ENCODE assay signal across 19 cellular contexts in the genomic region with DNA sequence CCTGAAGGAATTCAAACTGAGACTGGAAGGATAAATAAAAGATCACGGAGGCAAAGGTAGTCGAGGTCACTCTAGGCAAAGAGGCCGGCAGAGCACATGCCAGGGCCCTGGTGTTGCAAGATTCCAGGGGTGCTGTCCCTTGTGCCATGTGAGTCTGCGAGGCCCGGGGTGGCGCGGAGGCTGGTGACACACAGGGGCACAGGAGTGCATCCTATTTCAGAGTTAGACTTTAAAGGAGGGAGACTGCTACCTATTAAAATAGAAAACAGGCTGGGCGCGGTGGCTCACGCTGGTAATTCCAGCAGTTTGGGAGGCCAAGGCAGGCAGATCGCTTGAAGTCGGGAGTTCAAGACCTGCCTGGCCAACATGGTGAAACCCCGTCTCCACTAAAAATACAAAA. TPM values are rescaled to one million over a fixed set of nuclear protein-coding genes. Genes with fewer than 3 reads are reported as not detected.
DNase-seq lines count a peak whose midpoint lies in the region; ATAC-seq and TF ChIP-seq lines count a peak whose summit lies in the region.
"Had no signal": no experiment of that assay in that cellular context is flagged by ENCODE, and none has a peak within 500 bp of the region (broad histone marks: within the 10 kb centered on the region; RNA-seq: fewer than 3 reads in every experiment).

No MANE protein-coding gene starts in this region.

- no peak overlapping the region for H4K91ac ChIP-seq in neuronal stem cell (ENCODE audit: low read depth, low read length, poor library complexity)

- no peak overlapping the region for H4K8ac ChIP-seq in neuronal stem cell (ENCODE audit: low read depth, low read length)

- H2BK12ac ChIP-seq in neuronal stem cell (ENCODE audit: low read length) = no peak overlapping the region

- H3K27ac ChIP-seq in esophagus muscularis mucosa (replicated peaks in 1 of 4) (no peak overlapping the region), neuronal stem cell (replicated peaks; ENCODE audit: low read length) (no peak overlapping the region)
- H3K27ac ChIP-seq: 22Rv1; A549; BLaER1 treated with 17β-estradiol and CSF1 and Interleukin-3, amounts not matched to agents 10 nM and 100 nM; C4-2B had no signal

- H3K27ac Mint-ChIP-seq in Caco-2 (ENCODE audit: unreplicated experiment) (peak overlapping the region; percentile 23), immature natural killer cell (no peak overlapping the region)
- H3K27ac Mint-ChIP-seq: B cell; CD4-positive, alpha-beta T cell; CD8-positive, alpha-beta T cell had no signal

- H3K36me3 Mint-ChIP-seq in Caco-2 (ENCODE audit: insufficient read depth, unreplicated experiment) = peaks cover 6% of the 10 kb centered on the region
- no peaks in the 10 kb centered on the region for H3K36me3 Mint-ChIP-seq in immature natural killer cell
- H3K36me3 Mint-ChIP-seq: CD8-positive, alpha-beta T cell had no signal

- no peak overlapping the region for H3K4me3 Mint-ChIP-seq in Caco-2 (ENCODE audit: unreplicated experiment)
- H3K4me3 Mint-ChIP-seq in immature natural killer cell = no peak overlapping the region
- H3K4me3 Mint-ChIP-seq: B cell; CD4-positive, alpha-beta T cell; CD8-positive, alpha-beta T cell had no signal

- no peak for TF ChIP-seq POLR2A in esophagus muscularis mucosa (IDR thresholded peaks at IDR 0.05; ENCODE audit: low read depth)

- no peak overlapping the region for H3K9ac ChIP-seq in neuronal stem cell (ENCODE audit: low read depth, low read length, poor library complexity)
- H3K9ac ChIP-seq: BLaER1 treated with 17β-estradiol and CSF1 and Interleukin-3, amounts not matched to agents 10 nM and 100 nM had no signal

- H3K4me1 ChIP-seq in Caco-2 = peaks cover 9% of the 10 kb centered on the region
- peaks cover 0 to 15% (median 8%) of the 10 kb centered on the region in 4 donors for H3K4me1 ChIP-seq in esophagus muscularis mucosa
- H3K4me1 ChIP-seq in neuronal stem cell (ENCODE audit: control insufficient read depth in 2 of 2, insufficient read depth in 1 of 2, low read depth in 1 of 2, low read length in 2 of 2) = peaks cover 3 to 5% of the 10 kb centered on the region in 2 donors
- H3K4me1 ChIP-seq: A549; BLaER1 treated with 17β-estradiol and CSF1 and Interleukin-3, amounts not matched to agents 10 nM and 100 nM had no signal

- H3K9me3 Mint-ChIP-seq in Caco-2 (ENCODE audit: unreplicated experiment) = no peaks in the 10 kb centered on the region
- H3K9me3 Mint-ChIP-seq in immature natural killer cell = no peaks in the 10 kb centered on the region
- H3K9me3 Mint-ChIP-seq: CD4-positive, alpha-beta T cell; CD8-positive, alpha-beta T cell had no signal

- peak overlapping the region; percentile 29 for H3K18ac ChIP-seq in neuronal stem cell (ENCODE audit: low read length)

- no peak overlapping the region for H3K14ac ChIP-seq in neuronal stem cell (ENCODE audit: low read length)

- H3K4me1 Mint-ChIP-seq in Caco-2 (ENCODE audit: low read depth, unreplicated experiment) (peaks cover 10% of the 10 kb centered on the region), immature natural killer cell (no peaks in the 10 kb centered on the region)
- H3K4me1 Mint-ChIP-seq: B cell had no signal

- H3K27me3 ChIP-seq in Caco-2 (replicated peaks; ENCODE audit: control insufficient read depth, insufficient read depth, low read length) (no peaks in the 10 kb centered on the region), esophagus muscularis mucosa (no peaks in the 10 kb centered on the region), neuronal stem cell (ENCODE audit: control insufficient read depth in 3 of 3, insufficient read depth in 3 of 3, low read depth in 1 of 3, low read length in 3 of 3) (no peaks in the 10 kb centered on the region)
- H3K27me3 ChIP-seq: BLaER1 treated with 17β-estradiol and CSF1 and Interleukin-3, amounts not matched to agents 10 nM and 100 nM had no signal

- no peaks in the 10 kb centered on the region for H3K27me3 Mint-ChIP-seq in Caco-2 (ENCODE audit: insufficient read depth, unreplicated experiment)
- H3K27me3 Mint-ChIP-seq in immature natural killer cell (ENCODE audit: low read depth in 3 of 3) = peaks cover 0 to 3% (median 3%) of the 10 kb centered on the region in 3 donors

- H3K79me1 ChIP-seq in neuronal stem cell (ENCODE audit: low read depth, low read length) = no peaks in the 10 kb centered on the region

- WGBS in esophagus muscularis mucosa = 92% methylated on average over 13 of the region's 13 CpGs
- WGBS in neuronal stem cell (ENCODE audit: extremely low coverage in 2 of 2, insufficient read length in 2 of 2, insufficient replicate concordance in 1 of 2), 2 donors = no CpG with 5 or more reads among the region's 13 CpGs

- no peak overlapping the region for H3K4ac ChIP-seq in neuronal stem cell (ENCODE audit: low read length)

- POLR2A ChIA-PET in Caco-2 (lab: Charles Lee) = no interaction called here

- no peak overlapping the region for H3K4me3 ChIP-seq in Caco-2 (ENCODE audit: low read depth, low read length)
- no peak overlapping the region for H3K4me3 ChIP-seq in esophagus muscularis mucosa
- no peak overlapping the region for H3K4me3 ChIP-seq in neuronal stem cell (ENCODE audit: low read length in 2 of 2)
- H3K4me3 ChIP-seq: A549; BLaER1 treated with 17β-estradiol and CSF1 and Interleukin-3, amounts not matched to agents 10 nM and 100 nM had no signal

- ATAC-seq in GM19023 (IDR thresholded peaks at IDR 0.05; ENCODE audit: unreplicated experiment) = no peak
- ATAC-seq: A549; CD8-positive, alpha-beta T cell had no signal

- H2BK5ac ChIP-seq in neuronal stem cell (ENCODE audit: low read length) = no peak overlapping the region

- no TSS peak for BruUV-seq in Caco-2 (replicated peaks; lab: Mats Ljungman, UMichigan)

- CTCF ChIA-PET in Caco-2 (lab: Charles Lee) = no interaction called here

- no peak overlapping the region for H2AFZ ChIP-seq in neuronal stem cell (ENCODE audit: low read length)

- no peak for TF ChIP-seq EP300 in esophagus muscularis mucosa (IDR thresholded peaks at IDR 0.05)

- H3K36me3 ChIP-seq in Caco-2 (ENCODE audit: control insufficient read depth, insufficient read depth, low read length) = no peaks in the 10 kb centered on the region
- peaks cover 0 to 17% (median 5%) of the 10 kb centered on the region in 4 donors for H3K36me3 ChIP-seq in esophagus muscularis mucosa
- H3K36me3 ChIP-seq in neuronal stem cell (replicated peaks in 1 of 2; ENCODE audit: control insufficient read depth in 2 of 2, insufficient read depth in 2 of 2, low read length in 2 of 2) = no peaks in the 10 kb centered on the region
- H3K36me3 ChIP-seq: BLaER1 treated with 17β-estradiol and CSF1 and Interleukin-3, amounts not matched to agents 10 nM and 100 nM had no signal

- no peak overlapping the region for H3K4me2 ChIP-seq in neuronal stem cell (ENCODE audit: insufficient read depth, low read length, poor library complexity, severe bottlenecking)
- H3K4me2 ChIP-seq: A549; BLaER1 treated with 17β-estradiol and CSF1 and Interleukin-3, amounts not matched to agents 10 nM and 100 nM had no signal

- no peak overlapping the region for H3K23ac ChIP-seq in neuronal stem cell (ENCODE audit: low read depth, low read length, poor library complexity)

- no peak overlapping the region for H2BK120ac ChIP-seq in neuronal stem cell (ENCODE audit: low read depth, low read length)

- no peak for DNase-seq in Caco-2
- peak; percentile 88 for DNase-seq in esophagus muscularis mucosa (ENCODE audit: extremely low spot score)
- DNase-seq in neuronal stem cell (ENCODE audit: low spot score) = no peak
- DNase-seq in immature natural killer cell = no peak
- DNase-seq: AML-193; CD4-positive, alpha-beta T cell; CD8-positive, alpha-beta T cell; DMS 273 treated with DMSO at 0.1 percent for 48 hours; DMS153; DMS53; DMS79; DND-41; GF-D8 had no signal

- intact Hi-C loops in Caco-2 (cut with micrococcal nuclease; ENCODE audit: unreplicated experiment) (no loop called here), esophagus muscularis mucosa (cut with DNase I) (no loop called here)

- no peak overlapping the region for H2AK5ac ChIP-seq in neuronal stem cell (ENCODE audit: low read depth, low read length)

- no peaks in the 10 kb centered on the region for H3K9me3 ChIP-seq in Caco-2
- H3K9me3 ChIP-seq in esophagus muscularis mucosa = no peaks in the 10 kb centered on the region
- H3K9me3 ChIP-seq in neuronal stem cell (replicated peaks in 1 of 2; ENCODE audit: control insufficient read depth in 2 of 2, insufficient read depth in 1 of 2, low read depth in 1 of 2, low read length in 2 of 2) = no peaks in the 10 kb centered on the region
- H3K9me3 ChIP-seq: A549; BLaER1 treated with 17β-estradiol and CSF1 and Interleukin-3, amounts not matched to agents 10 nM and 100 nM had no signal

- H2BK15ac ChIP-seq in neuronal stem cell (ENCODE audit: low read length) = no peak overlapping the region

- TF ChIP-seq CTCF in Caco-2 (IDR thresholded peaks at IDR 0.05; ENCODE audit: insufficient read depth in 1 of 2, low read depth in 1 of 2, low read length in 1 of 2, severe bottlenecking in 1 of 2, unreplicated experiment in 1 of 2) (no peak), esophagus muscularis mucosa (IDR thresholded peaks at IDR 0.05) (no peak)

RNA-seq across cellular contexts. Expression of a gene that starts 12.6 kb away (rescaled TPM):
- total RNA-seq in Caco-2 (2022) = 24.6 and 27.8 TPM in 2 replicates
- 10 to 100 TPM; 14.7 to 27.4 (median 20.1) TPM for total RNA-seq in esophagus muscularis mucosa
- 7.0 TPM for polyA plus RNA-seq in neuronal stem cell (2013, experiment 1 of 2)
- 7.6 TPM for polyA plus RNA-seq in neuronal stem cell (2013, experiment 2 of 2)
- polyA plus RNA-seq in immature natural killer cell = not detected
- total RNA-seq: B cell; CD4-positive, alpha-beta T cell; CD8-positive, alpha-beta T cell had no signal
